ENCODE assay signal across 8 cellular contexts in genomic region chr4:84971319-84971932, GRCh38. TPM values are rescaled to one million over a fixed set of nuclear protein-coding genes. Genes with fewer than 3 reads are reported as not detected.
A peak's percentile ranks its signal among the peaks of the same experiment; 100 is the strongest.
DNase-seq lines count a peak whose midpoint lies in the region; ATAC-seq and TF ChIP-seq lines count a peak whose summit lies in the region.

No MANE protein-coding gene starts in this region.

- H3K36me3 ChIP-seq in BE2C: no peaks in the 10 kb centered on the region; the same call in 1 of the 2 replicates
- no peaks in the 10 kb centered on the region for H3K36me3 ChIP-seq in GM23338 (ENCODE audit: insufficient read depth)
- no peaks in the 10 kb centered on the region for H3K36me3 ChIP-seq in mesenchymal stem cell (ENCODE audit: control insufficient read depth in 1 of 2, insufficient read depth in 2 of 2, low read depth in 1 of 2, low read length in 2 of 2)

- peak; percentile 15 for ATAC-seq in GM23338

- H3K27ac ChIP-seq in GM23338 (ENCODE audit: low read depth): no peak overlapping the region
- H3K27ac ChIP-seq in mesenchymal stem cell (ENCODE audit: low read length, poor library complexity, severe bottlenecking): no peak overlapping the region

- no peaks in the 10 kb centered on the region for H3K79me1 ChIP-seq in mesenchymal stem cell (replicated peaks; ENCODE audit: low read length, poor library complexity, severe bottlenecking)

- H3K4me1 ChIP-seq in BE2C (peaks cover 7% of the 10 kb centered on the region; the same call in 1 of the 2 replicates), GM23338 (ENCODE audit: insufficient read depth) (peaks cover 35% of the 10 kb centered on the region), mesenchymal stem cell (ENCODE audit: control insufficient read depth, insufficient read depth, low read depth, low read length) (no peaks in the 10 kb centered on the region)

- H3K9ac ChIP-seq in mesenchymal stem cell (ENCODE audit: low read length): peak overlapping the region; percentile 76

- no peaks in the 10 kb centered on the region for H3K9me2 ChIP-seq in GM23338 (ENCODE audit: insufficient read depth)

- H3K27me3 ChIP-seq in BE2C (no peaks in the 10 kb centered on the region), GM23338 (ENCODE audit: insufficient read depth) (no peaks in the 10 kb centered on the region), mesenchymal stem cell (ENCODE audit: control insufficient read depth in 1 of 2, insufficient read depth in 1 of 2, low read length in 2 of 2) (no peaks in the 10 kb centered on the region)

- no peak overlapping the region for H2BK15ac ChIP-seq in mesenchymal stem cell (ENCODE audit: low read depth, poor library complexity, severe bottlenecking)

- H3K14ac ChIP-seq in mesenchymal stem cell (ENCODE audit: low read length in 2 of 2): peak overlapping the region in 1 of 2 experiments; percentile 29

- DNase-seq in BE2C: no peak
- peak; percentile 74 for DNase-seq in GM23338 (ENCODE audit: low spot score)
- peak; percentile 36 for DNase-seq in NCI-H2227 treated with DMSO at 0.1 percent for 48 hours (lab: John Stamatoyannopoulos, UW)
- DNase-seq in mesenchymal stem cell: peak; percentile 75
- DNase-seq in stimulated activated CD4-positive, alpha-beta T cell treated with anti-CD3 and anti-CD28 coated beads, Interleukin-2, amount 100 ng/mL, for 24 hours: no peak
- DNase-seq in GM19238 (ENCODE audit: insufficient read length, low spot score): no peak
- DNase-seq in islet precursor cell: no peak

- H3K23ac ChIP-seq in mesenchymal stem cell (ENCODE audit: low read length in 2 of 2): no peak overlapping the region

- H3K4ac ChIP-seq in mesenchymal stem cell (ENCODE audit: low read depth in 1 of 2, low read length in 2 of 2): no peak overlapping the region

- no peak overlapping the region for H2AK5ac ChIP-seq in mesenchymal stem cell (ENCODE audit: low read length, severe bottlenecking)

- H4K20me1 ChIP-seq in GM23338 (replicated peaks; ENCODE audit: insufficient read depth): no peaks in the 10 kb centered on the region

- H3K79me2 ChIP-seq in GM23338 (replicated peaks; ENCODE audit: insufficient read depth): no peaks in the 10 kb centered on the region; the same call in 1 of the 2 replicates

- H3K27ac Mint-ChIP-seq in GM23338: no peak overlapping the region
- no peak overlapping the region for H3K27ac Mint-ChIP-seq in brain

- peaks cover 4% of the 10 kb centered on the region for H3K27me3 Mint-ChIP-seq in GM23338 (ENCODE audit: insufficient read depth, low read depth, poor library complexity)
- H3K27me3 Mint-ChIP-seq in brain: peaks cover 4% of the 10 kb centered on the region

- peaks cover 2% of the 10 kb centered on the region; the same call in 1 of the 3 replicates for H3K9me3 Mint-ChIP-seq in GM23338
- H3K9me3 Mint-ChIP-seq in brain: peaks cover 0 to 2% (median 0%) of the 10 kb centered on the region in 5 experiments

- H3F3A ChIP-seq in GM23338 (replicated peaks; ENCODE audit: low read depth): no peaks in the 10 kb centered on the region; the same call in 1 of the 2 replicates

- H2BK5ac ChIP-seq in mesenchymal stem cell (ENCODE audit: low read depth, low read length, poor library complexity, severe bottlenecking): no peak overlapping the region

- H3K4me1 Mint-ChIP-seq in GM23338 (peaks cover 31% of the 10 kb centered on the region), brain (peaks cover 34% of the 10 kb centered on the region)

- no peak overlapping the region for H4K91ac ChIP-seq in mesenchymal stem cell (ENCODE audit: low read length)

- H3K9me3 ChIP-seq in BE2C: no peaks in the 10 kb centered on the region
- no peaks in the 10 kb centered on the region for H3K9me3 ChIP-seq in mesenchymal stem cell (ENCODE audit: control insufficient read depth, low read length)

- no peak overlapping the region for H2BK120ac ChIP-seq in mesenchymal stem cell (ENCODE audit: low read depth, low read length)

- H3K4me3 Mint-ChIP-seq in GM23338 (no peak overlapping the region), brain (no peak overlapping the region)

- no peak overlapping the region for H2BK12ac ChIP-seq in mesenchymal stem cell (ENCODE audit: low read length in 2 of 2)

- H4K8ac ChIP-seq in mesenchymal stem cell (ENCODE audit: low read length): no peak overlapping the region

- TF ChIP-seq CTCF in BE2C (IDR thresholded peaks at IDR 0.05; ENCODE audit: low read depth, low read length) (peak; percentile 46), GM23338 (conservative IDR thresholded peaks at IDR 0.05; ENCODE audit: low read depth in 2 of 2) (peak; percentile 67 to 76), brain (conservative IDR thresholded peaks at IDR 0.05) (peak; percentile 77 to 81)

- no peak overlapping the region for H3K18ac ChIP-seq in mesenchymal stem cell (ENCODE audit: low read depth in 1 of 2, low read length in 2 of 2)

- H3K4me3 ChIP-seq in BE2C (ENCODE audit: low read depth, low read length): no peak overlapping the region
- H3K4me3 ChIP-seq in GM23338: no peak overlapping the region
- no peak overlapping the region for H3K4me3 ChIP-seq in mesenchymal stem cell (ENCODE audit: insufficient read depth in 1 of 2, low read depth in 1 of 2, low read length in 2 of 2)

- H3K36me3 Mint-ChIP-seq in GM23338 (ENCODE audit: low read depth) (no peaks in the 10 kb centered on the region; the same call in 2 of the 3 replicates), brain (no peaks in the 10 kb centered on the region)

- H2AFZ ChIP-seq in GM23338 (no peak overlapping the region), mesenchymal stem cell (ENCODE audit: low read depth, low read length) (no peak overlapping the region)

- WGBS in mesenchymal stem cell: 4% methylated on average over 1 of the region's 3 CpGs

- H3K4me2 ChIP-seq in GM23338: no peak overlapping the region
- H3K4me2 ChIP-seq in mesenchymal stem cell (ENCODE audit: low read length, poor library complexity, severe bottlenecking): no peak overlapping the region

TF ChIP-seq in GM23338, 12 proteins besides CTCF, POLR2A, EP300 and RAD21 (continues in another document):
- TF ChIP-seq STAT1 (IDR thresholded peaks at IDR 0.05; ENCODE audit: unreplicated experiment) (no peak), ETS1 (IDR thresholded peaks at IDR 0.05) (no peak), ZNF331 (CRISPR knock-in tag; IDR thresholded peaks at IDR 0.05; ENCODE audit: low read depth) (no peak), JUNB (IDR thresholded peaks at IDR 0.05; ENCODE audit: unreplicated experiment) (no peak), POLR2AphosphoS5 (IDR thresholded peaks at IDR 0.05; ENCODE audit: low read depth) (no peak), EZH2phosphoT487 (IDR thresholded peaks at IDR 0.05; ENCODE audit: unreplicated experiment) (no peak), EZH2 (IDR thresholded peaks at IDR 0.05; ENCODE audit: low read depth, unreplicated experiment) (no peak), NANOG (IDR thresholded peaks at IDR 0.05; ENCODE audit: borderline replicate concordance) (no peak)

RNA-seq across cellular contexts. Expression of gene WDFY3, which starts 4.9 kb away (rescaled TPM):
- 19.3 TPM for polyA plus RNA-seq in BE2C (2012; ENCODE audit: insufficient read depth, insufficient read length, low read depth)
- total RNA-seq in GM23338 (2014; rRNA removed; shearing (Covaris generic)): 79.1 and 89.0 TPM in 2 replicates
- polyA plus RNA-seq in GM23338 (2016; fragmentation: Nextera tagmentation; extraction: Ambion mirVana) (6.3 and 8.0 TPM in 2 replicates), brain (ENCODE audit: insufficient read depth, low read depth, low replicate concordance) (10.9 TPM)
- 20.6 TPM for polyA plus RNA-seq in mesenchymal stem cell (2013, experiment 1 of 2)
- polyA plus RNA-seq in mesenchymal stem cell (2013, experiment 2 of 2): 20.5 TPM

Comparison
In these comparisons a context has a peak if more than half of its experiments do, and no peak if none do; other contexts are left out.
1. DNase-seq: peak in GM23338 (single experiment), NCI-H2227 treated with DMSO at 0.1 percent for 48 hours (single experiment) and mesenchymal stem cell (single experiment); none in BE2C (single experiment), stimulated activated CD4-positive, alpha-beta T cell treated with anti-CD3 and anti-CD28 coated beads, Interleukin-2, amount 100 ng/mL, for 24 hours (0 of 2), GM19238 (single experiment) and islet precursor cell (single experiment).
2. Peak in every context shown above with its lines, with median percentiles within 50 percentile points of each other: CTCF ChIP-seq.